19 cellular contexts compared by ENCODE assay signal in the genomic region with DNA sequence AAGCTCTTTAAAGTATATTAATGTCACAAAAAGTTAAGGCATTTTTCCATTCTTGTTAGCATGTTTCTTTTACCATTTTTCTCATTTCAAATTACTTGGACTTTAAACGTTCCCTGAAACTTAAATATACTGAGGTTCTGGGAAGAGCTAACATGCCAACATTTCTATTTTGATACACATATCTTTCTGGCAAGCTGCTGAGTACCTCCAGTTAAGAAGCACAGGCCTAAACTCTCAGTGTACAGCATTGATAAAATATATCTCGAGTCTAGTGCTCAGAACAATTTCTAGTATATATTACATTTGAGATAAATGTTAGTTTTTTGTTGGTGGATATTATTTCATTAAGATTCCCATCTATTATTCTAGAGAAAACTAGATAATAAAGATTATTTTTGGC.
DNase-seq lines count a peak whose midpoint lies in the region; ATAC-seq and TF ChIP-seq lines count a peak whose summit lies in the region.
"Had no signal": no experiment of that assay in that cellular context is flagged by ENCODE, and none has a peak within 500 bp of the region (broad histone marks: within the 10 kb centered on the region; RNA-seq: fewer than 3 reads in every experiment).

No MANE protein-coding gene starts in this region.

- H3K4me1 ChIP-seq in ACC112 (ENCODE audit: control insufficient read depth, insufficient read depth, low read length, unreplicated experiment) = peaks cover 10% of the 10 kb centered on the region
- H3K4me1 ChIP-seq: A549, BE2C, BLaER1 had no signal

- no peaks in the 10 kb centered on the region for H3K36me3 ChIP-seq in ACC112 (ENCODE audit: insufficient read depth, low read length)
- H3K36me3 ChIP-seq: BE2C, BLaER1 had no signal

- no peaks in the 10 kb centered on the region for H3K27me3 ChIP-seq in ACC112 (ENCODE audit: insufficient read depth, low read length)
- H3K27me3 ChIP-seq: BE2C, BLaER1 had no signal

- intact Hi-C loops in Right ventricle myocardium superior (cut with DNase I) (no loop called here), cardiac septum (cut with DNase I) (no loop called here)

- H3K27ac ChIP-seq in ACC112 (ENCODE audit: low read depth, low read length) = no peak overlapping the region
- H3K27ac ChIP-seq: 22Rv1, A549, BLaER1 had no signal

- peak; percentile 76 for ATAC-seq in Right ventricle myocardium superior (ENCODE audit: poor library complexity)
- ATAC-seq: A549, GM12878 had no signal

- peak overlapping the region; percentile 86 for H2AFZ ChIP-seq in ACC112 (ENCODE audit: low read length, unreplicated experiment)

- DNase-seq in Right ventricle myocardium superior = no peak
- DNase-seq in cardiac septum (ENCODE audit: low spot score) = no peak
- peak; percentile 18 for DNase-seq in cerebellar cortex (ENCODE audit: low spot score)
- peak; percentile 6 for DNase-seq in fibroblast of the aortic adventitia (ENCODE audit: low read depth)
- DNase-seq in MV-4-11 (lab: John Stamatoyannopoulos, UW) = no peak
- no peak for DNase-seq in NCI-H2196 (lab: John Stamatoyannopoulos, UW; ENCODE audit: unreplicated experiment)
- DNase-seq: ACHN; BE2C; CD4-positive, alpha-beta memory T cell; CD4-positive, CD25-positive, alpha-beta regulatory T cell; CD8-positive, alpha-beta memory T cell; COR-L47; DMS79 treated with DMSO at 0.1 percent for 48 hours; GDM1 had no signal

- H3K79me2 ChIP-seq in ACC112 (ENCODE audit: control insufficient read depth, insufficient read depth, low read length, unreplicated experiment) = no peaks in the 10 kb centered on the region

- no peak for TF ChIP-seq CTCF in fibroblast of the aortic adventitia (IDR thresholded peaks at IDR 0.05; ENCODE audit: insufficient read depth, low read length)

- H3K4me3 ChIP-seq in ACC112 (ENCODE audit: low read depth, low read length) (no peak overlapping the region), fibroblast of the aortic adventitia (ENCODE audit: low read depth, low read length) (no peak overlapping the region)
- H3K4me3 ChIP-seq: A549, BLaER1, GM12878 had no signal

Comparison
In these comparisons a context has a peak if more than half of its experiments do, and no peak if none do; other contexts are left out.
1. DNase-seq: peak in cerebellar cortex (single experiment) and fibroblast of the aortic adventitia (single experiment); none in Right ventricle myocardium superior (single experiment), cardiac septum (single experiment), MV-4-11 (single experiment) and NCI-H2196 (single experiment).